Comparison of ENCODE assay signal across 16 cellular contexts in genomic region chr21:45699966-45700365, GRCh38. TPM values are rescaled to one million over a fixed set of nuclear protein-coding genes. Genes with fewer than 3 reads are reported as not detected.
DNase-seq lines count a peak whose midpoint lies in the region; TF ChIP-seq lines count a peak whose summit lies in the region.
"Had no signal": no experiment of that assay in that cellular context is flagged by ENCODE, and none has a peak within 500 bp of the region (broad histone marks: within the 10 kb centered on the region; RNA-seq: fewer than 3 reads in every experiment).

No MANE protein-coding gene starts in this region.

- no peaks in the 10 kb centered on the region for H3F3A ChIP-seq in SK-N-SH (replicated peaks; ENCODE audit: insufficient read depth)

- H3K36me3 ChIP-seq in SK-N-SH (replicated peaks in 1 of 2; ENCODE audit: control insufficient read depth in 1 of 2, insufficient read depth in 2 of 2, low read length in 1 of 2) (peaks cover 0 to 8% of the 10 kb centered on the region in 2 experiments), stomach (no peaks in the 10 kb centered on the region)

- H2AFZ ChIP-seq in SK-N-SH (ENCODE audit: low read depth): no peak overlapping the region

- no peak overlapping the region for H3K4me2 ChIP-seq in SK-N-SH

- no peak overlapping the region for H3K4me3 ChIP-seq in SK-N-SH (ENCODE audit: low read depth in 2 of 2, low read length in 1 of 2)
- H3K4me3 ChIP-seq in foreskin fibroblast (ENCODE audit: low read depth in 1 of 2, low read length in 2 of 2): no peak overlapping the region
- H3K4me3 ChIP-seq in stomach: no peak overlapping the region
- H3K4me3 ChIP-seq: BLaER1 treated with 17β-estradiol and CSF1 and Interleukin-3, amounts not matched to agents 10 nM and 100 nM had no signal

- WGBS in SK-N-SH (ENCODE audit: low lambda C conversion rate): 50% methylated on average over 1 of the region's 1 CpG
- WGBS in stomach, 5 donors: 91 to 100% (median 96%) methylated on average over 1 of the region's 1 CpG

- no peak for TF ChIP-seq POLR2A in stomach (IDR thresholded peaks at IDR 0.05)

- H3K36me3 Mint-ChIP-seq in T-helper 1 cell treated with Interleukin-12 subunit alpha and Interleukin-12 subunit beta and Interleukin-4 antibody, amounts not matched to agents 30 μg/mL and 1 μg/mL, for 36 hours (ENCODE audit: low read depth): peaks cover 10% of the 10 kb centered on the region
- peaks cover 9% of the 10 kb centered on the region for H3K36me3 Mint-ChIP-seq in activated naive CD8-positive, alpha-beta T cell
- H3K36me3 Mint-ChIP-seq in activated naive CD8-positive, alpha-beta T cell treated with anti-CD3 and anti-CD28 coated beads for 36 hours: no peaks in the 10 kb centered on the region

- peaks cover 10% of the 10 kb centered on the region for H3K9me3 Mint-ChIP-seq in T-helper 1 cell treated with Interleukin-12 subunit alpha and Interleukin-12 subunit beta and Interleukin-4 antibody, amounts not matched to agents 30 μg/mL and 1 μg/mL, for 36 hours
- peaks cover 7% of the 10 kb centered on the region for H3K9me3 Mint-ChIP-seq in activated naive CD8-positive, alpha-beta T cell (ENCODE audit: low read depth)
- peaks cover 7% of the 10 kb centered on the region for H3K9me3 Mint-ChIP-seq in activated naive CD8-positive, alpha-beta T cell treated with anti-CD3 and anti-CD28 coated beads for 36 hours

- H3K4me1 Mint-ChIP-seq in T-helper 1 cell treated with Interleukin-12 subunit alpha and Interleukin-12 subunit beta and Interleukin-4 antibody, amounts not matched to agents 30 μg/mL and 1 μg/mL, for 36 hours (ENCODE audit: low read depth): peaks cover 23% of the 10 kb centered on the region
- H3K4me1 Mint-ChIP-seq in activated naive CD8-positive, alpha-beta T cell (ENCODE audit: low read depth): peaks cover 42% of the 10 kb centered on the region
- peaks cover 11% of the 10 kb centered on the region for H3K4me1 Mint-ChIP-seq in activated naive CD8-positive, alpha-beta T cell treated with anti-CD3 and anti-CD28 coated beads for 36 hours
- H3K4me1 Mint-ChIP-seq: H9 had no signal

- H3K27ac ChIP-seq in SK-N-SH (ENCODE audit: low read depth in 2 of 2, low read length in 1 of 2): peak overlapping the region; percentile 70 to 87; a peak in 3 of 4 replicates
- no peak overlapping the region for H3K27ac ChIP-seq in stomach
- H3K27ac ChIP-seq: 22Rv1; BLaER1 treated with 17β-estradiol and CSF1 and Interleukin-3, amounts not matched to agents 10 nM and 100 nM had no signal

- TF ChIP-seq RAD21 in SK-N-SH (IDR thresholded peaks at IDR 0.05; ENCODE audit: low read length): no peak

- peak; percentile 37 to 45; a peak in 2 of 4 replicates for TF ChIP-seq EP300 in SK-N-SH (IDR thresholded peaks at IDR 0.05; ENCODE audit: borderline replicate concordance in 1 of 2, low read depth in 1 of 2, low read length in 1 of 2)
- no peak for TF ChIP-seq EP300 in stomach (IDR thresholded peaks at IDR 0.05)

- 0 out of 2 replicates have a peak, but pooled peaks cover 3% of the 10 kb centered on the region for H4K20me1 ChIP-seq in SK-N-SH (ENCODE audit: insufficient read depth)

- intact Hi-C loops in stomach (cut with DNase I; ENCODE audit: low total_unique reads): no loop called here

- H3K4me3 Mint-ChIP-seq in T-helper 1 cell treated with Interleukin-12 subunit alpha and Interleukin-12 subunit beta and Interleukin-4 antibody, amounts not matched to agents 30 μg/mL and 1 μg/mL, for 36 hours: no peak overlapping the region
- peak overlapping the region; percentile 66 for H3K4me3 Mint-ChIP-seq in activated naive CD8-positive, alpha-beta T cell
- no peak overlapping the region for H3K4me3 Mint-ChIP-seq in activated naive CD8-positive, alpha-beta T cell treated with anti-CD3 and anti-CD28 coated beads for 36 hours
- H3K4me3 Mint-ChIP-seq: H9 had no signal

- H3K4me1 ChIP-seq in SK-N-SH (ENCODE audit: control insufficient read depth in 1 of 2, insufficient read depth in 2 of 2, low read depth in 1 of 2, low read length in 1 of 2) (peaks cover 24 to 46% of the 10 kb centered on the region in 2 experiments), stomach (no peaks in the 10 kb centered on the region)

- TF ChIP-seq CTCF in SK-N-SH (IDR thresholded peaks at IDR 0.05) (no peak), foreskin fibroblast (IDR thresholded peaks at IDR 0.05; ENCODE audit: low read depth, low read length) (no peak), stomach (IDR thresholded peaks at IDR 0.05) (no peak)

- POLR2A ChIA-PET in SK-N-SH (lab: Yijun Ruan, JAX): no interaction called here

- no peaks in the 10 kb centered on the region for H3K27me3 Mint-ChIP-seq in T-helper 1 cell treated with Interleukin-12 subunit alpha and Interleukin-12 subunit beta and Interleukin-4 antibody, amounts not matched to agents 30 μg/mL and 1 μg/mL, for 36 hours (ENCODE audit: low read depth)
- H3K27me3 Mint-ChIP-seq in activated naive CD8-positive, alpha-beta T cell: no peaks in the 10 kb centered on the region
- no peaks in the 10 kb centered on the region for H3K27me3 Mint-ChIP-seq in activated naive CD8-positive, alpha-beta T cell treated with anti-CD3 and anti-CD28 coated beads for 36 hours

- CTCF ChIA-PET in SK-N-SH (lab: Yijun Ruan, JAX): interaction anchor here (1.1 kb wide), 1 partner anchor 60 kb away, joined by 5 read pairs; no protein-coding TSS in a partner anchor

- no peaks in the 10 kb centered on the region for H3K9me2 ChIP-seq in SK-N-SH

- H3K27me3 ChIP-seq in SK-N-SH (ENCODE audit: insufficient read depth) (no peaks in the 10 kb centered on the region), stomach (no peaks in the 10 kb centered on the region)
- H3K27me3 ChIP-seq: BLaER1 treated with 17β-estradiol and CSF1 and Interleukin-3, amounts not matched to agents 10 nM and 100 nM had no signal

- DNase-seq in T-helper 1 cell: no peak
- DNase-seq in activated naive CD8-positive, alpha-beta T cell treated with anti-CD3 and anti-CD28 coated beads for 36 hours: no peak
- DNase-seq in SK-N-SH: no peak
- peak; percentile 35 to 77 for DNase-seq in foreskin fibroblast
- DNase-seq in stomach: no peak
- DNase-seq in NCI-H526 (lab: John Stamatoyannopoulos, UW): no peak
- DNase-seq: DMS 273 treated with DMSO at 0.1 percent for 48 hours, H9, NCI-H187, NCI-H345, NCI-H526 treated with DMSO at 0.1 percent for 48 hours, SIG-M5 had no signal

- H3K79me2 ChIP-seq in SK-N-SH (ENCODE audit: insufficient read depth): no peaks in the 10 kb centered on the region

- peak overlapping the region; percentile 86 for H3K27ac Mint-ChIP-seq in T-helper 1 cell treated with Interleukin-12 subunit alpha and Interleukin-12 subunit beta and Interleukin-4 antibody, amounts not matched to agents 30 μg/mL and 1 μg/mL, for 36 hours
- peak overlapping the region; percentile 89 for H3K27ac Mint-ChIP-seq in activated naive CD8-positive, alpha-beta T cell
- no peak overlapping the region for H3K27ac Mint-ChIP-seq in activated naive CD8-positive, alpha-beta T cell treated with anti-CD3 and anti-CD28 coated beads for 36 hours
- H3K27ac Mint-ChIP-seq: H9 had no signal

- H3K9ac ChIP-seq in SK-N-SH: no peak overlapping the region
- H3K9ac ChIP-seq: BLaER1 treated with 17β-estradiol and CSF1 and Interleukin-3, amounts not matched to agents 10 nM and 100 nM had no signal

- H3K9me3 ChIP-seq in SK-N-SH (no peaks in the 10 kb centered on the region), stomach (peaks cover 0 to 5% (median 0%) of the 10 kb centered on the region in 4 donors)

TF ChIP-seq in SK-N-SH, 30 proteins besides CTCF, POLR2A, EP300 and RAD21 (continues in another document):
- no peak for TF ChIP-seq MAX (IDR thresholded peaks at IDR 0.05; ENCODE audit: low read depth)
- no peak for TF ChIP-seq MEF2A (IDR thresholded peaks at IDR 0.05; ENCODE audit: borderline replicate concordance, low read depth)
- no peak for TF ChIP-seq REST (IDR thresholded peaks at IDR 0.05; ENCODE audit: low read depth, low read length)

RNA-seq across cellular contexts. Expression of gene PCBP3, which starts 56.4 kb away (rescaled TPM):
- total RNA-seq in activated naive CD8-positive, alpha-beta T cell treated with anti-CD3 and anti-CD28 coated beads for 36 hours: 1 to 10 TPM in 1 of 2 experiments, under 1 TPM in 1; 0.66 to 1.3 TPM
- polyA plus RNA-seq in SK-N-SH (2012; rRNA removed) (4.2 and 9.5 TPM in 2 replicates), stomach (1 to 10 TPM; 1.8 to 3.3 (median 2.4) TPM)
- 5.8 and 7.4 TPM in 2 replicates for polyA plus RNA-seq in SK-N-SH (2012; cell fraction: cytosol; rRNA removed)
- polyA plus RNA-seq in SK-N-SH (2012; cell fraction: nucleus; rRNA removed): 16.9 and 21.5 TPM in 2 replicates
- 10 to 100 TPM in 1 of 5 donors, 1 to 10 TPM in 1, not detected in 3; 4.2 to 10.9 TPM for total RNA-seq in stomach

Comparison
In these comparisons a context has a peak if more than half of its experiments do, and no peak if none do; other contexts are left out.
1. DNase-seq: peak in foreskin fibroblast (2 of 2); none in T-helper 1 cell (0 of 5), activated naive CD8-positive, alpha-beta T cell treated with anti-CD3 and anti-CD28 coated beads for 36 hours (single experiment), SK-N-SH (single experiment), stomach (single experiment) and NCI-H526 (0 of 2).
2. H3K27ac ChIP-seq: peak in SK-N-SH (2 of 2); none in stomach (0 of 5).